In the genomic region with DNA sequence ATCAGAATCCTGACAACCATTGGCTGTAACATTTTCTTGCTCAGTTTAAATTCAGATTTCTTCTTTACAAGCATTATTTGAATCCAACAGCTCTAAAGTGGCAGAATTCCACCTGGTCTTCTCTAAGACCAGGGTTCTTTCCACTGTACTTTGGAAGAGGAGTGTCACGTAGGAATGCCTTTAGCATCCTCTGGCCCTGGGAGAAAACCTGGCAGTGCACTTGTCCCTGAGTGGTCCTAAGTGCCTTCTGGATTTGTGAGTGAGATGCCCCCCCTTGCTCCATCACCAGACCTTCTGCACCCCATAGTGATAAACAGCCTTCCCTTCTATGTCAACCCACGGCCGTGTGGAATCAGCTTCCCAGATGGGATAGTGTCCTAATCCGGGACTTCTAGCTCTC, we compare ENCODE assay signal across 7 cellular contexts. TPM values are rescaled to one million over a fixed set of nuclear protein-coding genes. Genes with fewer than 3 reads are reported as not detected.
"Had no signal": no experiment of that assay in that cellular context is flagged by ENCODE, and none has a peak within 500 bp of the region (broad histone marks: within the 10 kb centered on the region; RNA-seq: fewer than 3 reads in every experiment).

No MANE protein-coding gene starts in this region.

- H3K9ac ChIP-seq: GM23248 had no signal

- H3K27ac Mint-ChIP-seq: H9, HFFc6 had no signal

- H3K4me3 ChIP-seq: GM23248, HAP-1 had no signal

- ATAC-seq: HCT116 had no signal

- H3K9me3 ChIP-seq: HAP-1 had no signal

- H3K9me3 Mint-ChIP-seq: H9, HFFc6 had no signal

- H3K36me3 ChIP-seq: HAP-1 had no signal

- DNase-seq: GM23248, GOT3, H7, H9, HFFc6 had no signal

- H3K27ac ChIP-seq: GM23248 had no signal

- H2AFZ ChIP-seq: GM23248 had no signal

- H3K4me3 Mint-ChIP-seq: H9, HFFc6 had no signal

RNA-seq across cellular contexts. Expression of gene NHLH2, which starts 57.1 kb away (rescaled TPM):
- total RNA-seq: GM23248, HFFc6 had no signal
